In the genomic region with DNA sequence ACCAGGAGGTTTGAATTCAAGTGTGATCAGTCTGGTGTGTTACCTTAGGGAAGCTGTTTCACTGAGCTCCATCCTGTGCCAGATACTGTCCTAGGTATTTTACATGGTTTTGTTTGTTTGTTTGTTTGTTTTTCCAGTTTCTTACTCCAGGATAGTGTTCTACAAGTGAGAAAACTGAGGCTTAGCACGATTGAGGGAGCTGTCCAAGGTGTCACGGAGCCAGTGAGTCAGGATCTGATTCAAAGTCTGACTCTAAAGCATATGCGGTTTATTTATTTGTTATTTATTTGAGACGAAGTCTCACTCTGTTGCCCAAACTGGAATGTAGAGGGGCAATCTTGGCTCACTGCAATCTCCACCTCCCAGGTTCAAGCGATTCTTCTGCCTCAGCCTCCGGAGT, we compare ENCODE assay signal across 12 cellular contexts.
A peak's percentile ranks its signal among the peaks of the same experiment; 100 is the strongest.
DNase-seq lines count a peak whose midpoint lies in the region; ATAC-seq and TF ChIP-seq lines count a peak whose summit lies in the region.
"Had no signal": no experiment of that assay in that cellular context is flagged by ENCODE, and none has a peak within 500 bp of the region (broad histone marks: within the 10 kb centered on the region; RNA-seq: fewer than 3 reads in every experiment).

No MANE protein-coding gene starts in this region.

- ATAC-seq in HG03378 (IDR thresholded peaks at IDR 0.05; ENCODE audit: unreplicated experiment): no peak
- no peak for ATAC-seq in GM18867 (IDR thresholded peaks at IDR 0.05; ENCODE audit: unreplicated experiment)

- H3K56ac ChIP-seq in mesendoderm (ENCODE audit: low read length): no peak overlapping the region

- no peak for TF ChIP-seq CTCF in choroid plexus epithelial cell (conservative IDR thresholded peaks at IDR 0.05; ENCODE audit: low read depth, low read length)
- TF ChIP-seq CTCF in progenitor cell of endocrine pancreas (IDR thresholded peaks at IDR 0.05; ENCODE audit: unreplicated experiment): no peak

- no peak overlapping the region for H2BK5ac ChIP-seq in mesendoderm (ENCODE audit: low read length)

- no peak overlapping the region for H3K18ac ChIP-seq in mesendoderm (ENCODE audit: low read length)

- H3K9me3 Mint-ChIP-seq in activated naive CD8-positive, alpha-beta T cell treated with anti-CD3 and anti-CD28 coated beads for 36 hours: peaks cover 4% of the 10 kb centered on the region
- peaks cover 4% of the 10 kb centered on the region for H3K9me3 Mint-ChIP-seq in progenitor cell of endocrine pancreas (ENCODE audit: low read depth)

- no peak overlapping the region for H3K4me3 Mint-ChIP-seq in activated naive CD8-positive, alpha-beta T cell treated with anti-CD3 and anti-CD28 coated beads for 36 hours
- H3K4me3 Mint-ChIP-seq in progenitor cell of endocrine pancreas (ENCODE audit: low read depth): no peak overlapping the region
- H3K4me3 Mint-ChIP-seq: activated T-cell treated with anti-CD3 and anti-CD28 coated beads, Interleukin-2, amount 50 U/mL, for 4 hours had no signal

- no peaks in the 10 kb centered on the region for H3K79me2 ChIP-seq in mesendoderm (ENCODE audit: control insufficient read depth, insufficient read depth, low read length)

- no peak overlapping the region for H2BK15ac ChIP-seq in mesendoderm (replicated peaks; ENCODE audit: low read depth)

- no peak overlapping the region for H2AK5ac ChIP-seq in mesendoderm (ENCODE audit: low read length)

- DNase-seq in GM03348 (ENCODE audit: low spot score): peak; percentile 46
- peak; percentile 12 for DNase-seq in MG63
- peak; percentile 71 for DNase-seq in choroid plexus epithelial cell (ENCODE audit: low read depth)
- DNase-seq in mesendoderm: peak; percentile 19
- no peak for DNase-seq in activated naive CD8-positive, alpha-beta T cell treated with anti-CD3 and anti-CD28 coated beads for 36 hours
- DNase-seq in progenitor cell of endocrine pancreas (ENCODE audit: low spot score, unreplicated experiment): no peak
- DNase-seq: GF-D8 had no signal

- no peaks in the 10 kb centered on the region for H3K36me3 ChIP-seq in MG63
- no peaks in the 10 kb centered on the region for H3K36me3 ChIP-seq in mesendoderm (ENCODE audit: control insufficient read depth, insufficient read depth, low read length)
- H3K36me3 ChIP-seq: ascending aorta had no signal

- H3K27me3 Mint-ChIP-seq in activated naive CD8-positive, alpha-beta T cell treated with anti-CD3 and anti-CD28 coated beads for 36 hours: peaks cover 17% of the 10 kb centered on the region
- H3K27me3 Mint-ChIP-seq in progenitor cell of endocrine pancreas: peaks cover 48% of the 10 kb centered on the region

- H3K4me2 ChIP-seq in mesendoderm (ENCODE audit: low read length): no peak overlapping the region

- peaks cover 1% of the 10 kb centered on the region for H3K36me3 Mint-ChIP-seq in activated naive CD8-positive, alpha-beta T cell treated with anti-CD3 and anti-CD28 coated beads for 36 hours
- no peaks in the 10 kb centered on the region for H3K36me3 Mint-ChIP-seq in progenitor cell of endocrine pancreas (ENCODE audit: insufficient read depth)
- H3K36me3 Mint-ChIP-seq: CD4-positive, alpha-beta memory T cell had no signal

- no peak overlapping the region for H3K23ac ChIP-seq in mesendoderm (ENCODE audit: low read length)

- H3K27me3 ChIP-seq in MG63: no peaks in the 10 kb centered on the region
- H3K27me3 ChIP-seq in mesendoderm (ENCODE audit: insufficient read depth, low read length, poor library complexity): no peaks in the 10 kb centered on the region
- H3K27me3 ChIP-seq: ascending aorta had no signal

- no peak overlapping the region for H3K4ac ChIP-seq in mesendoderm (ENCODE audit: low read depth, low read length)

- H3K9ac ChIP-seq in mesendoderm (ENCODE audit: low read length): no peak overlapping the region

- no peaks in the 10 kb centered on the region for H3K79me1 ChIP-seq in mesendoderm (ENCODE audit: low read length)

- H2BK120ac ChIP-seq in mesendoderm (ENCODE audit: low read depth, low read length): no peak overlapping the region

- no peaks in the 10 kb centered on the region for H3K9me3 ChIP-seq in MG63
- H3K9me3 ChIP-seq: ascending aorta had no signal

- H3K27ac ChIP-seq in mesendoderm (ENCODE audit: low read depth, low read length): no peak overlapping the region
- H3K27ac ChIP-seq: ascending aorta had no signal

- H3K4me1 ChIP-seq in mesendoderm (ENCODE audit: control insufficient read depth, low read depth, low read length): no peaks in the 10 kb centered on the region
- H3K4me1 ChIP-seq: ascending aorta had no signal

- no peak overlapping the region for H3K4me3 ChIP-seq in MG63
- H3K4me3 ChIP-seq in choroid plexus epithelial cell (ENCODE audit: low read depth, low read length): no peak overlapping the region
- H3K4me3 ChIP-seq in mesendoderm (ENCODE audit: low read length): no peak overlapping the region
- H3K4me3 ChIP-seq: ascending aorta had no signal

- H3K4me1 Mint-ChIP-seq in activated naive CD8-positive, alpha-beta T cell treated with anti-CD3 and anti-CD28 coated beads for 36 hours: peaks cover 34% of the 10 kb centered on the region
- H3K4me1 Mint-ChIP-seq in progenitor cell of endocrine pancreas (ENCODE audit: low read depth): peaks cover 9% of the 10 kb centered on the region

- WGBS in mesendoderm (ENCODE audit: extremely low coverage, insufficient coverage, low lambda C conversion rate): no CpG with 5 or more reads among the region's 6 CpGs

- no peak overlapping the region for H3K27ac Mint-ChIP-seq in activated naive CD8-positive, alpha-beta T cell treated with anti-CD3 and anti-CD28 coated beads for 36 hours
- H3K27ac Mint-ChIP-seq in progenitor cell of endocrine pancreas: no peak overlapping the region

- H4K5ac ChIP-seq in mesendoderm (ENCODE audit: low read length): no peak overlapping the region

- H4K8ac ChIP-seq in mesendoderm (ENCODE audit: low read depth, low read length): no peak overlapping the region

Comparison
In these comparisons a context has a peak if more than half of its experiments do, and no peak if none do; other contexts are left out.
1. DNase-seq: peak in GM03348 (single experiment), MG63 (single experiment), choroid plexus epithelial cell (single experiment) and mesendoderm (single experiment); none in activated naive CD8-positive, alpha-beta T cell treated with anti-CD3 and anti-CD28 coated beads for 36 hours (single experiment) and progenitor cell of endocrine pancreas (single experiment).